Comparison of ENCODE assay signal across 22 cellular contexts in the genomic region with DNA sequence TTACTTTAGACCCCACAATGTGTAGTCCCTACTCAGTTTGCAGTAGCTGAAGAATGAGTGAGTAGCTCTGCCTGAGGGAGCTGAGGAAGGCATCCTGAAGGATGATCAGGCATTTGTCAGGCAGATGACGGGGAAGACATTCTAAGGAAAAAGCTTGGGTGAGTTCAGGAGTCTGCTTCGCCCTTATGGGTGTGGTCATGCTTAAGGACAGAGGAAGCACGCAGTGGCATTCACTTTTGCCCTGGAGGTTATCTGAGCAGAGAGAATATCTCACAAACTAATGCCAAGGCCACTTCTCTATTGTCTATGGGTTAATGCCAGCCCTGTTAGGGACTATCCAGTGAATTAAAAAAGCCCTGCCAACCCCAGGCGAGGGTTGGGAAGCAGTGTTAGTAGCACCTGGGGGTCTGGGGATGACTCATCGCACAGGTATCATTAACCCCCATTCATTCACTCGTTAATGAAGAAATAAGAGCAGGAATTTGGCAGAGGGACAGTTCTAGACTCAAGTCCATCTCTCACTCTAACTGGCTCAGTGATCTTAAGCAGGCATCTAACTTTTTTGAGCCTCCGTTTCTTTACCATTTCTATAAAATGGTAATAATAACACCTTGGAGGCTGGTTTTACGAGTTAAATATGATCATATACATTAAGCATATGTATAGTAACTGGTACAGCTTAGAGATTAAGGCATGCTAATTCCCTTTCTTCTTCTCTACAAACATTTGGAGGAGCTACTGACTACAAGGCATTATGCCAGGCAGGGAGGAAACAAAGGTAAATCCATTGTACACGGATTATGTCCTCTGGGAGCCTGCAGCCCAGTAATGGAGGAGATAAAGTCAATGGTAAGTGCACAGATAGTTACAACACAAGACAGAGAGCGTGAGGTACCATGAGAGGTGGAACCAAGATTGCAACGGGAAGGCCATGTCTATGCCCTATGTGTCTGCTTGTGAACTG.
DNase-seq lines count a peak whose midpoint lies in the region; ATAC-seq, FAIRE-seq and TF ChIP-seq lines count a peak whose summit lies in the region.
"Had no signal": no experiment of that assay in that cellular context is flagged by ENCODE, and none has a peak within 500 bp of the region (broad histone marks: within the 10 kb centered on the region; RNA-seq: fewer than 3 reads in every experiment).

No MANE protein-coding gene starts in this region.

- no TSS peak for BruUV-seq in GM12878 (replicated peaks; lab: Mats Ljungman, UMichigan)

- H3K9me3 ChIP-seq in HAP-1 (no peaks in the 10 kb centered on the region), GM12878 (replicated peaks; ENCODE audit: control insufficient read depth, insufficient read depth, low read length) (no peaks in the 10 kb centered on the region), lung (ENCODE audit: control insufficient read depth in 2 of 2, insufficient read depth in 1 of 2, low read length in 1 of 2) (no peaks in the 10 kb centered on the region), gastrocnemius medialis (no peaks in the 10 kb centered on the region)
- H3K9me3 ChIP-seq: testis had no signal

- 94% methylated on average over 11 of the region's 11 CpGs for whole genome bisulfite sequencing in GM12878 (ENCODE audit: insufficient coverage, insufficient replicate concordance, low lambda C conversion rate, missing lambda C conversion rate)
- WGBS in lung, 2 donors, result 84 to 88% methylated on average over 11 of the region's 11 CpGs

- no peak for TF ChIP-seq EP300 in GM12878 (IDR thresholded peaks at IDR 0.05; ENCODE audit: borderline replicate concordance in 1 of 2, control insufficient read depth in 1 of 2, low read depth in 2 of 2, low read length in 2 of 2)

- H3K4me1 ChIP-seq in HAP-1 (peaks cover 15% of the 10 kb centered on the region), GM12878 (ENCODE audit: control insufficient read depth, insufficient read depth, low read length) (peaks cover 52% of the 10 kb centered on the region), lung (ENCODE audit: control insufficient read depth in 2 of 2, insufficient read depth in 2 of 2, low read length in 2 of 2) (no peaks in the 10 kb centered on the region), gastrocnemius medialis (no peaks in the 10 kb centered on the region)

- ATAC-seq in GM12878 (no peak), lung (ENCODE audit: insufficient read depth, low FRiP score) (peak; percentile 27), gastrocnemius medialis (no peak), HG02588 (IDR thresholded peaks at IDR 0.05; ENCODE audit: unreplicated experiment) (no peak), HG03460 (IDR thresholded peaks at IDR 0.05; ENCODE audit: unreplicated experiment) (no peak), HG03175 (IDR thresholded peaks at IDR 0.05; ENCODE audit: unreplicated experiment) (no peak)

- no peak overlapping the region for H2AFZ ChIP-seq in GM12878 (ENCODE audit: control insufficient read depth, low read depth, low read length)

- CTCF ChIA-PET in GM12878 (lab: Yijun Ruan, JAX), result interaction anchor here (0.7 to 2.2 kb wide), 8 partner anchors 13 to 402 kb away, joined by 3 to 6 read pairs (median 3); no protein-coding TSS in a partner anchor

- TF ChIP-seq POLR2A in GM12878 (IDR thresholded peaks at IDR 0.05; ENCODE audit: low read depth, low read length), result no peak
- no peak for TF ChIP-seq POLR2A in gastrocnemius medialis (IDR thresholded peaks at IDR 0.05)

- H3K4me3 ChIP-seq in HAP-1, result no peak overlapping the region
- no peak overlapping the region for H3K4me3 ChIP-seq in GM12878
- H3K4me3 ChIP-seq in lung, result no peak overlapping the region
- no peak overlapping the region for H3K4me3 ChIP-seq in gastrocnemius medialis
- H3K4me3 ChIP-seq: testis had no signal

- peak; percentile 8 for DNase-seq in CD1c-positive myeloid dendritic cell (ENCODE audit: extremely low spot score)
- DNase-seq in HAP-1 (ENCODE audit: low spot score in 2 of 2), result peak; percentile 76 to 93
- DNase-seq in GM12878 (ENCODE audit: low read depth, low spot score), result no peak
- no peak for DNase-seq in lung (ENCODE audit: low spot score)
- DNase-seq in gastrocnemius medialis, result no peak
- DNase-seq: activated CD8-positive, alpha-beta memory T cell treated with anti-CD3 and anti-CD28 coated beads, Interleukin-2, amount 50 U/mL, for 48 hours; activated effector memory CD4-positive, alpha-beta T cell treated with Interleukin-2 at 50 U/mL for 16 hours; amniotic stem cell; CD4-positive, alpha-beta T cell; dermis blood vessel endothelial cell; DMS53; foreskin fibroblast; NCI-H1417; NCI-H2107; NCI-H526 treated with DMSO at 0.1 percent for 48 hours; stimulated activated naive B cell treated with anti-CD40 and anti-IgM and Interleukin-4, amounts not matched to agents 10 μg/mL and 1 μg/mL and 100 μg/mL, for 72 hours; testis had no signal

- RAD21 ChIA-PET in GM12878 (lab: Charles Lee; ENCODE audit: unreplicated experiment), result interaction anchor here (0.5 to 6.2 kb wide), 17 partner anchors 11 to 402 kb away, joined by 3 to 53 read pairs (median 6); a partner anchor contains a TSS

- FAIRE-seq in GM12878 (lab: Jason Lieb, UNC), result no peak
- FAIRE-seq: H54 had no signal

- SMC1A ChIA-PET in GM12878 (lab: Charles Lee; ENCODE audit: uncharacterized antibody, unreplicated experiment), result interaction anchor here (0.9 to 7.5 kb wide), 20 partner anchors 10 to 402 kb away, joined by 3 to 56 read pairs (median 5); a partner anchor contains a TSS

- TF ChIP-seq RAD21 in GM12878 (IDR thresholded peaks at IDR 0.05; ENCODE audit: insufficient read depth, low read depth, low read length), result no peak

- H3K4me2 ChIP-seq in GM12878 (ENCODE audit: control insufficient read depth, insufficient read depth), result peak overlapping the region; percentile 40

- no peaks in the 10 kb centered on the region for H4K20me1 ChIP-seq in GM12878 (ENCODE audit: control insufficient read depth, insufficient read depth)

- H3K36me3 ChIP-seq in HAP-1 (replicated peaks), result no peaks in the 10 kb centered on the region
- no peaks in the 10 kb centered on the region for H3K36me3 ChIP-seq in GM12878 (ENCODE audit: control insufficient read depth in 2 of 2, insufficient read depth in 2 of 2, low read length in 1 of 2)
- no peaks in the 10 kb centered on the region for H3K36me3 ChIP-seq in lung (ENCODE audit: control insufficient read depth in 2 of 2, insufficient read depth in 2 of 2, low read length in 2 of 2)
- no peaks in the 10 kb centered on the region for H3K36me3 ChIP-seq in gastrocnemius medialis

- no peak for TF ChIP-seq CTCF in GM12878 (IDR thresholded peaks at IDR 0.05 in 2 of 3, conservative IDR thresholded peaks at IDR 0.05 in 1 of 3; ENCODE audit: control insufficient read depth in 2 of 3, extremely low read depth in 1 of 3, insufficient read depth in 1 of 3, low read depth in 3 of 3, low read length in 3 of 3)
- no peak for TF ChIP-seq CTCF in lung (IDR thresholded peaks at IDR 0.05; ENCODE audit: control extremely low read depth, extremely low read depth)
- no peak for TF ChIP-seq CTCF in gastrocnemius medialis (IDR thresholded peaks at IDR 0.05 in 4 of 5, conservative IDR thresholded peaks at IDR 0.05 in 1 of 5)

- H3K27me3 ChIP-seq in HAP-1 (ENCODE audit: low read depth), result peaks cover 2% of the 10 kb centered on the region; the same call in 1 of the 2 replicates
- no peaks in the 10 kb centered on the region for H3K27me3 ChIP-seq in GM12878 (replicated peaks in 1 of 2; ENCODE audit: control insufficient read depth in 2 of 2, insufficient read depth in 2 of 2, low read length in 1 of 2)
- no peaks in the 10 kb centered on the region for H3K27me3 ChIP-seq in lung (ENCODE audit: control insufficient read depth, insufficient read depth)
- H3K27me3 ChIP-seq in gastrocnemius medialis, result no peaks in the 10 kb centered on the region
- H3K27me3 ChIP-seq: testis had no signal

- POLR2A ChIA-PET in GM12878 (lab: Charles Lee), result interaction anchor here (0.7 to 1.6 kb wide), 4 partner anchors 36 to 97 kb away, joined by 3 to 6 read pairs (median 5); no protein-coding TSS in a partner anchor

- no peaks in the 10 kb centered on the region; the same call in 1 of the 2 replicates for H3K79me2 ChIP-seq in GM12878 (ENCODE audit: control insufficient read depth, insufficient read depth, low read length)

- in situ Hi-C loops in HAP-1 (cut with MboI; ENCODE audit: low sequenced_read_pairs) (no loop called here), GM12878 (cut with MboI) (no loop called here), gastrocnemius medialis (cut with MboI; ENCODE audit: low sequenced_read_pairs in 4 of 4) (loop anchor here in 1 of 4 donors (25.0 kb wide), 1 partner anchor 208 kb away; a partner anchor contains a TSS)

- no peak overlapping the region for H3K27ac ChIP-seq in GM12878 (ENCODE audit: control insufficient read depth, insufficient read depth)
- H3K27ac ChIP-seq in lung (ENCODE audit: low read depth in 1 of 2, low read length in 1 of 2), result no peak overlapping the region
- no peak overlapping the region for H3K27ac ChIP-seq in gastrocnemius medialis
- H3K27ac ChIP-seq: testis, VCaP had no signal

- no peak overlapping the region for H3K9ac ChIP-seq in GM12878 (ENCODE audit: control insufficient read depth, insufficient read depth, low read length)

- intact Hi-C loops in GM12878 (cut with micrococcal nuclease; ENCODE audit: unreplicated experiment) (loop anchor here (5.0 kb wide), 1 partner anchor 208 kb away; a partner anchor contains a TSS), gastrocnemius medialis (cut with DNase I; ENCODE audit: low total_unique reads) (loop anchor here (10.0 kb wide), 3 partner anchors 130 to 200 kb away; a partner anchor contains a TSS)

TF ChIP-seq in GM12878, 131 proteins besides CTCF, POLR2A, EP300 and RAD21 (continues in another document):
- no peak for TF ChIP-seq GATAD2B (conservative IDR thresholded peaks at IDR 0.05; ENCODE audit: low read depth)
- TF ChIP-seq, protein P1, sequence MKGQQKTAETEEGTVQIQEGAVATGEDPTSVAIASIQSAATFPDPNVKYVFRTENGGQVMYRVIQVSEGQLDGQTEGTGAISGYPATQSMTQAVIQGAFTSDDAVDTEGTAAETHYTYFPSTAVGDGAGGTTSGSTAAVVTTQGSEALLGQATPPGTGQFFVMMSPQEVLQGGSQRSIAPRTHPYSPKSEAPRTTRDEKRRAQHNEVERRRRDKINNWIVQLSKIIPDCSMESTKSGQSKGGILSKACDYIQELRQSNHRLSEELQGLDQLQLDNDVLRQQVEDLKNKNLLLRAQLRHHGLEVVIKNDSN (IDR thresholded peaks at IDR 0.05; ENCODE audit: borderline replicate concordance, extremely low read length, insufficient read depth, low read depth, low read length), result no peak

Comparison
In these comparisons a context has a peak if more than half of its experiments do, and no peak if none do; other contexts are left out.
1. DNase-seq: peak in CD1c-positive myeloid dendritic cell (single experiment) and HAP-1 (2 of 2); none in GM12878 (single experiment), lung (single experiment) and gastrocnemius medialis (0 of 2).